ENCODE assay signal across 21 cellular contexts in genomic region chr3:16506884-16507409, GRCh38.
"Had no signal": no experiment of that assay in that cellular context is flagged by ENCODE, and none has a peak within 500 bp of the region (broad histone marks: within the 10 kb centered on the region; RNA-seq: fewer than 3 reads in every experiment).

No MANE protein-coding gene starts in this region.

- H3K27ac ChIP-seq: esophagus squamous epithelium, left ventricle myocardium inferior, right atrium auricular region had no signal

- H3K9me3 ChIP-seq: esophagus squamous epithelium, left ventricle myocardium inferior, right atrium auricular region, thyroid gland had no signal

- H3K4me3 Mint-ChIP-seq: activated CD8-positive, alpha-beta T cell treated with anti-CD3 and anti-CD28 coated beads for 36 hours; nephron had no signal

- H3K27me3 Mint-ChIP-seq: activated CD8-positive, alpha-beta T cell treated with anti-CD3 and anti-CD28 coated beads for 36 hours had no signal

- FAIRE-seq: endothelial cell of umbilical vein, kidney, small intestine had no signal

- H3K9me3 Mint-ChIP-seq: activated CD8-positive, alpha-beta T cell treated with anti-CD3 and anti-CD28 coated beads for 36 hours; nephron had no signal

- H3K27ac Mint-ChIP-seq: nephron had no signal

- ATAC-seq: activated CD8-positive, alpha-beta T cell treated with anti-CD3 and anti-CD28 coated beads for 36 hours had no signal

- DNase-seq: activated CD4-positive, alpha-beta T cell treated with anti-CD3 and anti-CD28 coated beads for 48 hours; activated CD8-positive, alpha-beta T cell treated with anti-CD3 and anti-CD28 coated beads for 36 hours; activated gamma-delta T cell treated with Interleukin-2 at 50 U/mL for 16 hours; activated T-cell treated with anti-CD3 and anti-CD28 coated beads, Interleukin-2, amount 50 U/mL, for 48 hours; aorta; cerebellar nuclear complex; effector CD8-positive, alpha-beta T cell; esophagus squamous epithelium; glutamatergic neuron; hypothalamus; kidney; left ventricle myocardium inferior; mesenchymal stem cell; nucleus accumbens; small intestine; stimulated activated CD4-positive, alpha-beta T cell treated with anti-CD3 and anti-CD28 coated beads, Interleukin-4, amount 100 ng/mL, for 4 hours; stimulated activated CD8-positive, alpha-beta memory T cell treated with anti-CD3 and anti-CD28 coated beads, Interleukin-4, amount 100 ng/mL, for 48 hours; thyroid gland had no signal

- H3K36me3 ChIP-seq: esophagus squamous epithelium, right atrium auricular region, thyroid gland had no signal

- H3K4me3 ChIP-seq: esophagus squamous epithelium, left ventricle myocardium inferior, right atrium auricular region, thyroid gland had no signal

- H3K27me3 ChIP-seq: right atrium auricular region, thyroid gland had no signal
